Comparison of ENCODE assay signal across 22 cellular contexts in the genomic region with DNA sequence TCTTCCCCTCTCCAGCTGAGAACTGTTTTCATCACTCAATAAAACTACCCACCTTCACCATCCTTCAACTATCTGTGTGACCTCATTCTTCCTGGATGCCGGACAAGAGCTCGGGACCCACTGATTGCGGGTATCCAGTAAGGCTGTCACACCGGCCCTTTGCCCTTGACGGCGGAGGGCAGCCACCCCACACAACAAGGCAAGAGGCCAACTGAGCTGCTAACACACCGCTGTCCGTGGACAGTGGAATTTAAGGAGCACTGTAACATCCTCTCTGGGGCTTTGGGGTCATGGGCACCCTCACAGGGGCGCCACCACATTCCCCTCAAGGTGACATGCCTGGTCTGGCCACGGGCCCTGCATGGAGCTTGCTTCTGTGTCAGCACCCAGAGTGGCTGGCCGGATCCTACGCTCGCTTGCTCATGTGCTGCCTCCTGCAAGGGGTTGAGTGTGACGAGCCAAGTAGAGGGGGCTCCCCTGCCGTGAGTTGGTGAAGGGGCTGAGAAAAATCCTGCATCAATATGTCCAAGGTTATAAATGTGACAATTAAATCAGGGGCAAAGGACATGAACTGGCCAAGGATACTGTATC.
"Had no signal": no experiment of that assay in that cellular context is flagged by ENCODE, and none has a peak within 500 bp of the region (broad histone marks: within the 10 kb centered on the region; RNA-seq: fewer than 3 reads in every experiment).

No MANE protein-coding gene starts in this region.

- H3K27ac ChIP-seq: epithelial cell of prostate, esophagus muscularis mucosa, gastroesophageal sphincter, hepatocyte, left lung, neutrophil, psoas muscle, suprapubic skin, thyroid gland had no signal

- H3K4me1 ChIP-seq: gastroesophageal sphincter, left lung, psoas muscle, suprapubic skin, thyroid gland had no signal

- H3K4me2 ChIP-seq: hepatocyte had no signal

- ATAC-seq: effector memory CD8-positive, alpha-beta T cell; gastroesophageal sphincter; left lung; psoas muscle; stimulated activated naive CD8-positive, alpha-beta T cell treated with anti-CD3 and anti-CD28 coated beads, Interleukin-15, Interleukin-2, amounts not matched to agents 100 U/mL and 50 U/mL, for 24 hours had no signal

- H3K4me3 ChIP-seq: esophagus muscularis mucosa, gastroesophageal sphincter, hepatocyte, left lung, lung, psoas muscle, suprapubic skin, thyroid gland had no signal

- H2AFZ ChIP-seq: hepatocyte had no signal

- H3K27me3 ChIP-seq: esophagus muscularis mucosa, gastroesophageal sphincter, hepatocyte, left lung, neutrophil, suprapubic skin, thyroid gland had no signal

- H3K36me3 ChIP-seq: esophagus muscularis mucosa, left lung, neutrophil, thyroid gland had no signal

- FAIRE-seq: colon, islet of Langerhans, small intestine, urothelium cell line had no signal

- H3K79me2 ChIP-seq: hepatocyte had no signal

- DNase-seq: cerebellar nuclear complex; effector memory CD8-positive, alpha-beta T cell; glutamatergic neuron; left lung; mesendoderm; naive B cell; retina; small intestine; stimulated activated CD4-positive, alpha-beta T cell treated with anti-CD3 and anti-CD28 coated beads, Interleukin-12 subunit alpha, Interleukin-12 subunit beta, amount 100 ng/mL, for 4 hours; stimulated activated naive CD8-positive, alpha-beta T cell treated with anti-CD3 and anti-CD28 coated beads, Interleukin-15, Interleukin-2, amounts not matched to agents 100 U/mL and 50 U/mL, for 24 hours; thyroid gland had no signal

- H3K9me3 ChIP-seq: esophagus muscularis mucosa, gastroesophageal sphincter, left lung, neutrophil, psoas muscle, suprapubic skin, thyroid gland had no signal
